Comparison of ENCODE assay signal across 17 cellular contexts in the genomic region with DNA sequence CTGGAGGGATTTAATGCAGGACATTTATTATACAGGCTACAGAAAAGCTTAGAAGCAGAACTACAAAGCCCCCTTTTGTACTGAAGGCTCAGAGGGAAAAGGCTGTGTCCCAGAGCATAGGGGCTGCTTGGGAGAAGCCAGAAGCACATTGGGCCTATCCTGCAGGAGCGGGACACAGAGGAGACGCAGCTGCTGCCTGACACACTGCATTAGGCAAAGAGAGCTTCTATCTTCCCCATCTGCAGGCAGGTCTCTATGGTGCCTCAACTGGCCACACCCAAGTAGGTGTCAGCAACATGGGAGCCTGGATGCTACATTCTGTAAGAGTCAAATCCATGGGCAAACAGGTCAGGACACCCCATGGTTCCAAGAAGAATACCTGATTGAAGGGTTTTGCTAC.
DNase-seq lines count a peak whose midpoint lies in the region; ATAC-seq and TF ChIP-seq lines count a peak whose summit lies in the region.
"Had no signal": no experiment of that assay in that cellular context is flagged by ENCODE, and none has a peak within 500 bp of the region (broad histone marks: within the 10 kb centered on the region; RNA-seq: fewer than 3 reads in every experiment).

No MANE protein-coding gene starts in this region.

- no peak for ATAC-seq in GM21381 (IDR thresholded peaks at IDR 0.05; ENCODE audit: unreplicated experiment)

- H3K36me3 ChIP-seq in stomach, result no peaks in the 10 kb centered on the region
- H3K36me3 ChIP-seq: BLaER1 treated with 17β-estradiol and CSF1 and Interleukin-3, amounts not matched to agents 10 nM and 100 nM had no signal

- H3K4me3 ChIP-seq in coronary artery (no peak overlapping the region), stomach (no peak overlapping the region)
- H3K4me3 ChIP-seq: BLaER1 treated with 17β-estradiol and CSF1 and Interleukin-3, amounts not matched to agents 10 nM and 100 nM; GM23248 had no signal

- H3K27ac ChIP-seq in coronary artery, result no peak overlapping the region
- H3K27ac ChIP-seq in stomach, result no peak overlapping the region
- H3K27ac ChIP-seq: 22Rv1; BLaER1 treated with 17β-estradiol and CSF1 and Interleukin-3, amounts not matched to agents 10 nM and 100 nM; GM23248 had no signal

- H3K4me1 ChIP-seq in stomach, result no peaks in the 10 kb centered on the region

- intact Hi-C loops in stomach (cut with DNase I; ENCODE audit: low total_unique reads), result no loop called here

- WGBS in stomach, 5 donors, result 42 to 96% (median 44%) methylated on average over 2 of the region's 2 CpGs

- TF ChIP-seq CTCF in coronary artery (IDR thresholded peaks at IDR 0.05) (no peak), stomach (IDR thresholded peaks at IDR 0.05) (no peak)

- TF ChIP-seq EP300 in stomach (IDR thresholded peaks at IDR 0.05), result no peak

- peak; percentile 28 for DNase-seq in activated CD8-positive, alpha-beta memory T cell treated with anti-CD3 and anti-CD28 coated beads for 24 hours
- DNase-seq in activated CD8-positive, alpha-beta memory T cell treated with anti-CD3 and anti-CD28 coated beads, Interleukin-2, amount 50 U/mL, for 4 hours, result no peak
- DNase-seq in coronary artery (ENCODE audit: low spot score), result peak; percentile 35
- DNase-seq in stomach, result peak; percentile 3
- no peak for DNase-seq in SKM-1 (lab: John Stamatoyannopoulos, UW; ENCODE audit: unreplicated experiment)
- DNase-seq: Calu3; CD4-positive, alpha-beta memory T cell; COR-L47; DMS53; DMS79 treated with DMSO at 0.1 percent for 48 hours; GF-D8; GM23248; H7; HCEC 1CT had no signal

- H3K27me3 ChIP-seq in stomach, result peaks cover 0 to 14% (median 0%) of the 10 kb centered on the region in 3 donors
- H3K27me3 ChIP-seq: BLaER1 treated with 17β-estradiol and CSF1 and Interleukin-3, amounts not matched to agents 10 nM and 100 nM had no signal

- TF ChIP-seq POLR2A in stomach (IDR thresholded peaks at IDR 0.05), result no peak

- peaks cover 0 to 21% (median 4%) of the 10 kb centered on the region in 4 donors for H3K9me3 ChIP-seq in stomach

Comparison
In these comparisons a context has a peak if more than half of its experiments do, and no peak if none do; other contexts are left out.
1. DNase-seq: peak in activated CD8-positive, alpha-beta memory T cell treated with anti-CD3 and anti-CD28 coated beads for 24 hours (single experiment), coronary artery (single experiment) and stomach (single experiment); none in activated CD8-positive, alpha-beta memory T cell treated with anti-CD3 and anti-CD28 coated beads, Interleukin-2, amount 50 U/mL, for 4 hours (single experiment) and SKM-1 (single experiment).